Comparison of ENCODE assay signal across 8 cellular contexts in genomic region chr4:7987148-7987989, GRCh38. TPM values are rescaled to one million over a fixed set of nuclear protein-coding genes. Genes with fewer than 3 reads are reported as not detected.
DNase-seq lines count a peak whose midpoint lies in the region; ATAC-seq, FAIRE-seq and TF ChIP-seq lines count a peak whose summit lies in the region.

No MANE protein-coding gene starts in this region.

- H3K27me3 ChIP-seq in breast epithelium, result no peaks in the 10 kb centered on the region

- POLR2A ChIA-PET in HEK293T (lab: Yijun Ruan, JAX), result no interaction called here

- no peak for ATAC-seq in HG03457 (IDR thresholded peaks at IDR 0.05; ENCODE audit: unreplicated experiment)

- intact Hi-C loops in breast epithelium (cut with DNase I; ENCODE audit: low total_unique reads), result no loop called here

- TF ChIP-seq CTCF in GM12864 (IDR thresholded peaks at IDR 0.05; ENCODE audit: low read depth, low read length, missing control alignments) (peak; percentile 90), VCaP (conservative IDR thresholded peaks at IDR 0.05) (peak; percentile 87), breast epithelium (IDR thresholded peaks at IDR 0.05) (peak; percentile 72 to 90 (median 81))

- no peak for TF ChIP-seq POLR2A in breast epithelium (IDR thresholded peaks at IDR 0.05)

- DNase-seq in GM12864 (ENCODE audit: low read depth) (peak; percentile 45), HEK293T (ENCODE audit: extremely low spot score) (peak; percentile 80), NCI-H1930 (lab: John Stamatoyannopoulos, UW) (peak; percentile 57 to 66), breast epithelium (ENCODE audit: low spot score in 2 of 2) (peak; percentile 50 to 71)
- peak; percentile 76 for DNase-seq in stimulated activated CD4-positive, alpha-beta T cell treated with anti-CD3 and anti-CD28 coated beads, Interleukin-1b, Interleukin-23, amount 100 ng/mL, for 48 hours

- H3K36me3 ChIP-seq in breast epithelium, result no peaks in the 10 kb centered on the region

- CTCF ChIA-PET in HEK293T (lab: Yijun Ruan, JAX), result interaction anchor here (0.6 to 2.8 kb wide), 7 partner anchors 10 to 185 kb away, joined by 3 to 18 read pairs (median 3); no protein-coding TSS in a partner anchor

- H3K9me3 ChIP-seq in breast epithelium, result no peaks in the 10 kb centered on the region

- H3K27ac ChIP-seq in VCaP (no peak overlapping the region), breast epithelium (no peak overlapping the region)

- no peaks in the 10 kb centered on the region for H3K4me1 ChIP-seq in breast epithelium

- FAIRE-seq in islet of Langerhans (lab: Jason Lieb, UNC), result peak; percentile 9

- H3K4me3 ChIP-seq in GM12864 (ENCODE audit: low read depth, low read length) (no peak overlapping the region), breast epithelium (no peak overlapping the region)

TF ChIP-seq in HEK293T, 16 proteins besides CTCF, POLR2A, EP300 and RAD21:
- no peak for TF ChIP-seq NFRKB (IDR thresholded peaks at IDR 0.05)
- TF ChIP-seq PKNOX1 (IDR thresholded peaks at IDR 0.05), result no peak
- no peak for TF ChIP-seq FOXK2 (IDR thresholded peaks at IDR 0.05)
- TF ChIP-seq L3MBTL2 (conservative IDR thresholded peaks at IDR 0.05), result no peak
- TF ChIP-seq ARNT (IDR thresholded peaks at IDR 0.05), result no peak; the same call in 1 of the 2 replicates
- TF ChIP-seq TARDBP (IDR thresholded peaks at IDR 0.05), result no peak
- TF ChIP-seq ELF4 (IDR thresholded peaks at IDR 0.05), result no peak

RNA-seq across cellular contexts. Expression of gene AFAP1, which starts 47.7 kb away (rescaled TPM):
- total RNA-seq in breast epithelium, result 10 to 100 TPM; 14.5 to 21.6 (median 16.6) TPM
